Comparison of ENCODE assay signal across 10 cellular contexts in genomic region chr21:39006653-39007417, GRCh38.
A peak's percentile ranks its signal among the peaks of the same experiment; 100 is the strongest.
DNase-seq lines count a peak whose midpoint lies in the region; TF ChIP-seq lines count a peak whose summit lies in the region.
"Had no signal": no experiment of that assay in that cellular context is flagged by ENCODE, and none has a peak within 500 bp of the region (broad histone marks: within the 10 kb centered on the region; RNA-seq: fewer than 3 reads in every experiment).

No MANE protein-coding gene starts in this region.

- H3K56ac ChIP-seq in mesendoderm (ENCODE audit: low read length), result peak overlapping the region; percentile 47

- H3F3A ChIP-seq in MM.1S (ENCODE audit: insufficient read depth, low read length), result no peaks in the 10 kb centered on the region

- peak overlapping the region; percentile 47 for H2AFZ ChIP-seq in OCI-LY7 (ENCODE audit: low read length)
- H2AFZ ChIP-seq in MM.1S (ENCODE audit: low read length), result no peak overlapping the region

- POLR2A ChIA-PET in OCI-LY7 (lab: Charles Lee), result interaction anchor here (0.6 to 1.0 kb wide), 3 partner anchors 9 to 120 kb away, joined by 3 to 4 read pairs (median 3); no protein-coding TSS in a partner anchor

- H3K27me3 Mint-ChIP-seq in endothelial cell (ENCODE audit: unreplicated experiment), result peaks cover 3% of the 10 kb centered on the region

- H3K4me1 ChIP-seq in OCI-LY7 (ENCODE audit: insufficient read depth, low read length, poor library complexity, severe bottlenecking) (peaks cover 33% of the 10 kb centered on the region), mesendoderm (ENCODE audit: control insufficient read depth, low read depth, low read length) (no peaks in the 10 kb centered on the region), transverse colon (peaks cover 12 to 46% (median 27%) of the 10 kb centered on the region in 4 donors), MM.1S (ENCODE audit: low read length) (no peaks in the 10 kb centered on the region)

- no peak overlapping the region for H4K5ac ChIP-seq in mesendoderm (ENCODE audit: low read length)

- in situ Hi-C loops in transverse colon (cut with MboI; ENCODE audit: low pct_ligation_motif_present in 1 of 4, low pct_unique_long_range_greater_than_20kb in 1 of 4, low sequenced_read_pairs in 3 of 4), result no loop called here

- no peak overlapping the region for H4K8ac ChIP-seq in mesendoderm (ENCODE audit: low read depth, low read length)

- no peak overlapping the region for H2AK5ac ChIP-seq in mesendoderm (ENCODE audit: low read length)

- H3K9me3 ChIP-seq in OCI-LY7 (ENCODE audit: low read length) (no peaks in the 10 kb centered on the region), transverse colon (no peaks in the 10 kb centered on the region), MM.1S (replicated peaks; ENCODE audit: insufficient read depth, low read length) (no peaks in the 10 kb centered on the region)

- H3K4me3 Mint-ChIP-seq in endothelial cell (ENCODE audit: unreplicated experiment), result no peak overlapping the region

- H3K27ac ChIP-seq in OCI-LY7 (ENCODE audit: low read depth, low read length, poor library complexity, severe bottlenecking), result no peak overlapping the region
- no peak overlapping the region for H3K27ac ChIP-seq in mesendoderm (ENCODE audit: low read depth, low read length)
- peak overlapping the region; percentile 79 to 86 (median 83) for H3K27ac ChIP-seq in transverse colon
- H3K27ac ChIP-seq in MM.1S (ENCODE audit: low read length), result no peak overlapping the region
- H3K27ac ChIP-seq: KMS-11 had no signal

- TF ChIP-seq CTCF in OCI-LY7 (conservative IDR thresholded peaks at IDR 0.05; ENCODE audit: low read length) (no peak), endothelial cell (IDR thresholded peaks at IDR 0.05; ENCODE audit: unreplicated experiment) (no peak), transverse colon (IDR thresholded peaks at IDR 0.05) (no peak), MM.1S (IDR thresholded peaks at IDR 0.05; ENCODE audit: low read length) (no peak)

- H3K9ac ChIP-seq in mesendoderm (ENCODE audit: low read length) (no peak overlapping the region), MM.1S (ENCODE audit: low read length) (no peak overlapping the region)
- H3K9ac ChIP-seq: KMS-11 had no signal

- no peak overlapping the region for H2BK120ac ChIP-seq in mesendoderm (ENCODE audit: low read depth, low read length)

- H3K18ac ChIP-seq in mesendoderm (ENCODE audit: low read length), result no peak overlapping the region

- no peak overlapping the region for H3K23ac ChIP-seq in mesendoderm (ENCODE audit: low read length)

- WGBS in mesendoderm (ENCODE audit: extremely low coverage, insufficient coverage, low lambda C conversion rate), result no CpG with 5 or more reads among the region's 8 CpGs
- WGBS in transverse colon (ENCODE audit: low coverage in 1 of 2), 2 donors, result 26 to 29% methylated on average over 2 to 8 of the region's 8 CpGs

- H3K4me2 ChIP-seq in OCI-LY7 (ENCODE audit: low read length) (peak overlapping the region; percentile 43), mesendoderm (ENCODE audit: low read length) (no peak overlapping the region), MM.1S (ENCODE audit: low read depth, low read length) (no peak overlapping the region)
- H3K4me2 ChIP-seq: KMS-11 had no signal

- H3K4me1 Mint-ChIP-seq in endothelial cell (ENCODE audit: unreplicated experiment), result peaks cover 64% of the 10 kb centered on the region

- no peaks in the 10 kb centered on the region for H3K36me3 Mint-ChIP-seq in endothelial cell (ENCODE audit: low read depth, unreplicated experiment)

- CTCF ChIA-PET in OCI-LY7 (lab: Charles Lee; ENCODE audit: unreplicated experiment), result no interaction called here

- H2BK15ac ChIP-seq in mesendoderm (replicated peaks; ENCODE audit: low read depth), result no peak overlapping the region

- H4K20me1 ChIP-seq in OCI-LY7 (ENCODE audit: insufficient read depth, low read length) (no peaks in the 10 kb centered on the region), MM.1S (ENCODE audit: insufficient read depth, low read length) (no peaks in the 10 kb centered on the region)

- no peak for TF ChIP-seq POLR2A in transverse colon (IDR thresholded peaks at IDR 0.05)

- no peaks in the 10 kb centered on the region for H3K79me1 ChIP-seq in mesendoderm (ENCODE audit: low read length)

- H3K79me2 ChIP-seq in OCI-LY7 (ENCODE audit: insufficient read depth, low read depth, low read length) (no peaks in the 10 kb centered on the region), mesendoderm (ENCODE audit: control insufficient read depth, insufficient read depth, low read length) (no peaks in the 10 kb centered on the region), MM.1S (ENCODE audit: low read length) (no peaks in the 10 kb centered on the region)

- no TSS peak for BruUV-seq in OCI-LY7 (replicated peaks; lab: Mats Ljungman, UMichigan)

- H3K9me3 Mint-ChIP-seq in endothelial cell (ENCODE audit: unreplicated experiment), result no peaks in the 10 kb centered on the region

- peak overlapping the region; percentile 75 for H3K27ac Mint-ChIP-seq in endothelial cell (ENCODE audit: unreplicated experiment)

- no peaks in the 10 kb centered on the region for H3K27me3 ChIP-seq in mesendoderm (ENCODE audit: insufficient read depth, low read length, poor library complexity)
- no peaks in the 10 kb centered on the region for H3K27me3 ChIP-seq in transverse colon
- peaks cover 25% of the 10 kb centered on the region; the same call in 1 of the 2 replicates for H3K27me3 ChIP-seq in MM.1S (replicated peaks; ENCODE audit: insufficient read depth, low read length)

- peak; percentile 16 for DNase-seq in OCI-LY7 (ENCODE audit: low spot score)
- no peak for DNase-seq in endothelial cell (ENCODE audit: low spot score)
- DNase-seq in mesendoderm, result no peak
- DNase-seq in transverse colon, result peak; percentile 65
- DNase-seq in central memory CD4-positive, alpha-beta T cell, result no peak
- DNase-seq in MM.1S, result no peak
- no peak for DNase-seq in activated CD4-positive, alpha-beta T cell treated with anti-CD3 and anti-CD28 coated beads, Interleukin-2, amount 50 U/mL, for 1 hour
- DNase-seq in NCI-H345 (lab: John Stamatoyannopoulos, UW), result no peak
- DNase-seq: stimulated activated CD4-positive, alpha-beta T cell treated with anti-CD3 and anti-CD28 coated beads, Interleukin-15, amount 100 ng/mL, for 24 hours had no signal

- no peak for TF ChIP-seq EP300 in transverse colon (IDR thresholded peaks at IDR 0.05; ENCODE audit: low read depth)

- H3K36me3 ChIP-seq in OCI-LY7 (ENCODE audit: insufficient read depth, low read length) (no peaks in the 10 kb centered on the region), mesendoderm (ENCODE audit: control insufficient read depth, insufficient read depth, low read length) (no peaks in the 10 kb centered on the region), transverse colon (no peaks in the 10 kb centered on the region), MM.1S (replicated peaks; ENCODE audit: insufficient read depth, low read length) (no peaks in the 10 kb centered on the region)

- H3K9me2 ChIP-seq in OCI-LY7 (ENCODE audit: insufficient read depth, low read length) (no peaks in the 10 kb centered on the region), MM.1S (replicated peaks; ENCODE audit: insufficient read depth, low read length) (no peaks in the 10 kb centered on the region)

- H2BK5ac ChIP-seq in mesendoderm (ENCODE audit: low read length), result no peak overlapping the region

- H3K4ac ChIP-seq in mesendoderm (ENCODE audit: low read depth, low read length), result no peak overlapping the region

- intact Hi-C loops in OCI-LY7 (cut with micrococcal nuclease; ENCODE audit: unreplicated experiment) (no loop called here), transverse colon (cut with DNase I; ENCODE audit: low total_unique reads) (no loop called here)

- H3K4me3 ChIP-seq in OCI-LY7 (ENCODE audit: low read depth, low read length, poor library complexity, severe bottlenecking) (no peak overlapping the region), mesendoderm (ENCODE audit: low read length) (no peak overlapping the region), transverse colon (no peak overlapping the region), MM.1S (ENCODE audit: low read length) (no peak overlapping the region)

Comparison
In these comparisons a context has a peak if more than half of its experiments do, and no peak if none do; other contexts are left out.
1. DNase-seq: peak in OCI-LY7 (single experiment) and transverse colon (single experiment); none in endothelial cell (single experiment), mesendoderm (single experiment), central memory CD4-positive, alpha-beta T cell (single experiment), MM.1S (single experiment), activated CD4-positive, alpha-beta T cell treated with anti-CD3 and anti-CD28 coated beads, Interleukin-2, amount 50 U/mL, for 1 hour (single experiment) and NCI-H345 (single experiment).
2. H3K27ac ChIP-seq: peak in transverse colon (4 of 4); none in OCI-LY7 (single experiment), mesendoderm (single experiment) and MM.1S (single experiment).